In genomic region chr21:31278511-31279155, GRCh38 we compare ENCODE assay signal across 17 cellular contexts.
DNase-seq lines count a peak whose midpoint lies in the region; ATAC-seq and TF ChIP-seq lines count a peak whose summit lies in the region.
"Had no signal": no experiment of that assay in that cellular context is flagged by ENCODE, and none has a peak within 500 bp of the region (broad histone marks: within the 10 kb centered on the region; RNA-seq: fewer than 3 reads in every experiment).

No MANE protein-coding gene starts in this region.

- ATAC-seq in HG02759 (IDR thresholded peaks at IDR 0.05; ENCODE audit: unreplicated experiment): no peak
- ATAC-seq: HepG2, Right ventricle myocardium inferior had no signal

- H3K4me3 ChIP-seq in fibroblast of villous mesenchyme (ENCODE audit: low read depth, low read length): no peak overlapping the region
- H3K4me3 ChIP-seq: Peyer's patch had no signal

- no peak for TF ChIP-seq CTCF in fibroblast of villous mesenchyme (IDR thresholded peaks at IDR 0.05; ENCODE audit: insufficient read depth, low read depth, low read length)

- DNase-seq in A172 (ENCODE audit: low spot score): peak; percentile 21
- peak; percentile 20 to 38 for DNase-seq in NCI-H446 (lab: John Stamatoyannopoulos, UW)
- peak; percentile 74 for DNase-seq in cerebellar cortex (ENCODE audit: low spot score)
- DNase-seq in fibroblast of villous mesenchyme (ENCODE audit: low read depth): peak; percentile 10
- DNase-seq in posterior vena cava (ENCODE audit: low spot score): no peak
- DNase-seq in SIG-M5 (lab: John Stamatoyannopoulos, UW): no peak
- DNase-seq: CD8-positive, alpha-beta memory T cell; KG1; MV-4-11; NCI-H1694 treated with DMSO at 0.1 percent for 48 hours; NCI-H2227 treated with DMSO at 0.1 percent for 48 hours; NCI-H69; NK-92 treated with Interleukin-12 subunit alpha and Interleukin-12 subunit beta, amount 100 ng/mL, for 24 hours; Peyer's patch had no signal

- intact Hi-C loops in posterior vena cava (cut with DNase I): no loop called here

Comparison
In these comparisons a context has a peak if more than half of its experiments do, and no peak if none do; other contexts are left out.
1. DNase-seq: peak in A172 (single experiment), NCI-H446 (2 of 2), cerebellar cortex (single experiment) and fibroblast of villous mesenchyme (single experiment); none in posterior vena cava (single experiment) and SIG-M5 (single experiment).